ENCODE assay signal across 1 cellular context in genomic region chr22:30206964-30207363, GRCh38.
TF ChIP-seq lines count a peak whose summit lies in the region.

No MANE protein-coding gene starts in this region.

TF ChIP-seq in HCT116, 20 proteins besides CTCF, POLR2A, EP300 and RAD21 (continued from another document):
- no peak for TF ChIP-seq YY1 (IDR thresholded peaks at IDR 0.05; ENCODE audit: extremely low read depth, insufficient replicate concordance, low read depth, low read length)
TF ChIP-seq in HCT116: peak in this region for 1.
